Comparison of ENCODE assay signal across 10 cellular contexts in the genomic region with DNA sequence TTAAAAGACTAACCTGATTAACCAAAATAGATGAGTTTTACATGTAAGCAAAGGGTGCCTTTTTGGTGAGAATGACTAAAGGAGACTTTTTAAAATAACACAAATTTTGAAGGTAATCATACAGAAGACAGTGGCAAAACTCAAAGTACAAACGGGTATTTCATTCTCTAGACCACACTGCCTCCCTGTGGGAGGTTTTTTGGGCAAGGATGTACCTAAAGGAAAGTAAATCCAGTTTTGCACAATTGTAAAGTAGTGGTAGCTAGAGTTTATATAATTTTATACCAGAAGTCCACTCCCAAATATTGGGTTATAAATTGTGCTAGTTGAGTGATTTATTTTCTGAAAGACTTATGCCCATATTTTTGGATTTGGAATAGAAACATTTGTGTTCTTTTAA.
DNase-seq lines count a peak whose midpoint lies in the region; ATAC-seq, FAIRE-seq and TF ChIP-seq lines count a peak whose summit lies in the region.
"Had no signal": no experiment of that assay in that cellular context is flagged by ENCODE, and none has a peak within 500 bp of the region (broad histone marks: within the 10 kb centered on the region; RNA-seq: fewer than 3 reads in every experiment).

No MANE protein-coding gene starts in this region.

- peaks cover 4% of the 10 kb centered on the region for H3K9me3 ChIP-seq in mesenchymal stem cell (ENCODE audit: control insufficient read depth, low read length)

- H2BK120ac ChIP-seq in mesenchymal stem cell (ENCODE audit: low read depth, low read length), result no peak overlapping the region

- no peaks in the 10 kb centered on the region for H3K79me1 ChIP-seq in mesenchymal stem cell (replicated peaks; ENCODE audit: low read length, poor library complexity, severe bottlenecking)

- ATAC-seq in left lobe of liver (no peak), HG03571 (IDR thresholded peaks at IDR 0.05; ENCODE audit: unreplicated experiment) (no peak)
- ATAC-seq: stimulated activated naive B cell treated with anti-CD40 and anti-IgM and Interleukin-4, amounts not matched to agents 10 μg/mL and 1 μg/mL and 100 μg/mL, for 72 hours had no signal

- no peak overlapping the region for H3K27ac ChIP-seq in mesenchymal stem cell (ENCODE audit: low read length, poor library complexity, severe bottlenecking)

- no peaks in the 10 kb centered on the region for H3K27me3 ChIP-seq in mesenchymal stem cell (ENCODE audit: control insufficient read depth in 1 of 2, insufficient read depth in 1 of 2, low read length in 2 of 2)

- no peak overlapping the region for H4K91ac ChIP-seq in mesenchymal stem cell (ENCODE audit: low read length)

- WGBS in mesenchymal stem cell, result no CpG with 5 or more reads among the region's 1 CpG

- no peaks in the 10 kb centered on the region for H3K36me3 ChIP-seq in mesenchymal stem cell (ENCODE audit: control insufficient read depth in 1 of 2, insufficient read depth in 2 of 2, low read depth in 1 of 2, low read length in 2 of 2)

- FAIRE-seq in RCC 7860 (lab: Jason Lieb, UNC), result no peak

- H3K4ac ChIP-seq in mesenchymal stem cell (ENCODE audit: low read depth in 1 of 2, low read length in 2 of 2), result no peak overlapping the region

- peak; percentile 68 for TF ChIP-seq RAD21 in Ishikawa (IDR thresholded peaks at IDR 0.05; ENCODE audit: low read depth)

- H2AK5ac ChIP-seq in mesenchymal stem cell (ENCODE audit: low read length, severe bottlenecking), result no peak overlapping the region

- DNase-seq in COLO829 (ENCODE audit: low spot score) (peak; percentile 51), astrocyte of the spinal cord (ENCODE audit: low read depth, low spot score) (peak; percentile 50), mesenchymal stem cell (peak; percentile 50), islet precursor cell (no peak), RCC 7860 (ENCODE audit: low spot score) (no peak), left lobe of liver (ENCODE audit: low spot score) (no peak)
- DNase-seq: activated CD4-positive, alpha-beta T cell treated with anti-CD3 and anti-CD28 coated beads, Interleukin-2, amount 50 U/mL, for 4 hours; stimulated activated naive B cell treated with anti-CD40 and anti-IgM and Interleukin-4, amounts not matched to agents 10 μg/mL and 1 μg/mL and 100 μg/mL, for 72 hours had no signal

- no peak overlapping the region for H2AFZ ChIP-seq in mesenchymal stem cell (ENCODE audit: low read depth, low read length)

- no peak overlapping the region for H3K9ac ChIP-seq in mesenchymal stem cell (ENCODE audit: low read length)

- no peak overlapping the region for H4K8ac ChIP-seq in mesenchymal stem cell (ENCODE audit: low read length)

- no peak overlapping the region for H3K4me2 ChIP-seq in mesenchymal stem cell (ENCODE audit: low read length, poor library complexity, severe bottlenecking)

- no peak overlapping the region for H2BK15ac ChIP-seq in mesenchymal stem cell (ENCODE audit: low read depth, poor library complexity, severe bottlenecking)

- TF ChIP-seq EP300 in Ishikawa (IDR thresholded peaks at IDR 0.05; ENCODE audit: borderline replicate concordance), result no peak

- H2BK12ac ChIP-seq in mesenchymal stem cell (ENCODE audit: low read length in 2 of 2), result no peak overlapping the region

- no peak overlapping the region for H3K23ac ChIP-seq in mesenchymal stem cell (ENCODE audit: low read length in 2 of 2)

- H3K18ac ChIP-seq in mesenchymal stem cell (ENCODE audit: low read depth in 1 of 2, low read length in 2 of 2), result no peak overlapping the region

- H3K4me1 ChIP-seq in mesenchymal stem cell (ENCODE audit: control insufficient read depth, insufficient read depth, low read depth, low read length), result no peaks in the 10 kb centered on the region

- no peak overlapping the region for H2BK5ac ChIP-seq in mesenchymal stem cell (ENCODE audit: low read depth, low read length, poor library complexity, severe bottlenecking)

- in situ Hi-C loops in astrocyte of the spinal cord (cut with HindIII; ENCODE audit: low sequenced_read_pairs), result no loop called here

- H3K4me3 ChIP-seq in astrocyte of the spinal cord (ENCODE audit: low read depth, low read length), result no peak overlapping the region
- no peak overlapping the region for H3K4me3 ChIP-seq in mesenchymal stem cell (ENCODE audit: insufficient read depth in 1 of 2, low read depth in 1 of 2, low read length in 2 of 2)

- peak; percentile 53 for TF ChIP-seq CTCF in astrocyte of the spinal cord (IDR thresholded peaks at IDR 0.05; ENCODE audit: low read depth, low read length)

- no peak overlapping the region for H3K14ac ChIP-seq in mesenchymal stem cell (ENCODE audit: low read length in 2 of 2)

TF ChIP-seq in Ishikawa, 13 proteins besides CTCF, POLR2A, EP300 and RAD21:
- TF ChIP-seq TAF1 (IDR thresholded peaks at IDR 0.05; ENCODE audit: low read depth) (no peak), EGR1 (IDR thresholded peaks at IDR 0.05) (no peak), FOXM1 (IDR thresholded peaks at IDR 0.05; ENCODE audit: borderline replicate concordance, low read depth) (no peak), ZBTB7A (IDR thresholded peaks at IDR 0.05; ENCODE audit: low read depth) (no peak), YY1 (IDR thresholded peaks at IDR 0.05; ENCODE audit: low read depth) (no peak), TCF12 (IDR thresholded peaks at IDR 0.05; ENCODE audit: low read depth) (no peak), TEAD4 (IDR thresholded peaks at IDR 0.05) (no peak)
- TF ChIP-seq, protein P1, sequence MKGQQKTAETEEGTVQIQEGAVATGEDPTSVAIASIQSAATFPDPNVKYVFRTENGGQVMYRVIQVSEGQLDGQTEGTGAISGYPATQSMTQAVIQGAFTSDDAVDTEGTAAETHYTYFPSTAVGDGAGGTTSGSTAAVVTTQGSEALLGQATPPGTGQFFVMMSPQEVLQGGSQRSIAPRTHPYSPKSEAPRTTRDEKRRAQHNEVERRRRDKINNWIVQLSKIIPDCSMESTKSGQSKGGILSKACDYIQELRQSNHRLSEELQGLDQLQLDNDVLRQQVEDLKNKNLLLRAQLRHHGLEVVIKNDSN (IDR thresholded peaks at IDR 0.05), result no peak
- TF ChIP-seq, protein P2, sequence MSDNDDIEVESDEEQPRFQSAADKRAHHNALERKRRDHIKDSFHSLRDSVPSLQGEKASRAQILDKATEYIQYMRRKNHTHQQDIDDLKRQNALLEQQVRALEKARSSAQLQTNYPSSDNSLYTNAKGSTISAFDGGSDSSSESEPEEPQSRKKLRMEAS (IDR thresholded peaks at IDR 0.05), result no peak
- TF ChIP-seq, protein P3, sequence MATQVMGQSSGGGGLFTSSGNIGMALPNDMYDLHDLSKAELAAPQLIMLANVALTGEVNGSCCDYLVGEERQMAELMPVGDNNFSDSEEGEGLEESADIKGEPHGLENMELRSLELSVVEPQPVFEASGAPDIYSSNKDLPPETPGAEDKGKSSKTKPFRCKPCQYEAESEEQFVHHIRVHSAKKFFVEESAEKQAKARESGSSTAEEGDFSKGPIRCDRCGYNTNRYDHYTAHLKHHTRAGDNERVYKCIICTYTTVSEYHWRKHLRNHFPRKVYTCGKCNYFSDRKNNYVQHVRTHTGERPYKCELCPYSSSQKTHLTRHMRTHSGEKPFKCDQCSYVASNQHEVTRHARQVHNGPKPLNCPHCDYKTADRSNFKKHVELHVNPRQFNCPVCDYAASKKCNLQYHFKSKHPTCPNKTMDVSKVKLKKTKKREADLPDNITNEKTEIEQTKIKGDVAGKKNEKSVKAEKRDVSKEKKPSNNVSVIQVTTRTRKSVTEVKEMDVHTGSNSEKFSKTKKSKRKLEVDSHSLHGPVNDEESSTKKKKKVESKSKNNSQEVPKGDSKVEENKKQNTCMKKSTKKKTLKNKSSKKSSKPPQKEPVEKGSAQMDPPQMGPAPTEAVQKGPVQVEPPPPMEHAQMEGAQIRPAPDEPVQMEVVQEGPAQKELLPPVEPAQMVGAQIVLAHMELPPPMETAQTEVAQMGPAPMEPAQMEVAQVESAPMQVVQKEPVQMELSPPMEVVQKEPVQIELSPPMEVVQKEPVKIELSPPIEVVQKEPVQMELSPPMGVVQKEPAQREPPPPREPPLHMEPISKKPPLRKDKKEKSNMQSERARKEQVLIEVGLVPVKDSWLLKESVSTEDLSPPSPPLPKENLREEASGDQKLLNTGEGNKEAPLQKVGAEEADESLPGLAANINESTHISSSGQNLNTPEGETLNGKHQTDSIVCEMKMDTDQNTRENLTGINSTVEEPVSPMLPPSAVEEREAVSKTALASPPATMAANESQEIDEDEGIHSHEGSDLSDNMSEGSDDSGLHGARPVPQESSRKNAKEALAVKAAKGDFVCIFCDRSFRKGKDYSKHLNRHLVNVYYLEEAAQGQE (IDR thresholded peaks at IDR 0.05; ENCODE audit: low read depth), result no peak

Comparison
In these comparisons a context has a peak if more than half of its experiments do, and no peak if none do; other contexts are left out.
1. DNase-seq: peak in COLO829 (single experiment), astrocyte of the spinal cord (single experiment) and mesenchymal stem cell (single experiment); none in islet precursor cell (single experiment), RCC 7860 (single experiment) and left lobe of liver (single experiment).